ENCODE assay signal across 13 cellular contexts in the genomic region with DNA sequence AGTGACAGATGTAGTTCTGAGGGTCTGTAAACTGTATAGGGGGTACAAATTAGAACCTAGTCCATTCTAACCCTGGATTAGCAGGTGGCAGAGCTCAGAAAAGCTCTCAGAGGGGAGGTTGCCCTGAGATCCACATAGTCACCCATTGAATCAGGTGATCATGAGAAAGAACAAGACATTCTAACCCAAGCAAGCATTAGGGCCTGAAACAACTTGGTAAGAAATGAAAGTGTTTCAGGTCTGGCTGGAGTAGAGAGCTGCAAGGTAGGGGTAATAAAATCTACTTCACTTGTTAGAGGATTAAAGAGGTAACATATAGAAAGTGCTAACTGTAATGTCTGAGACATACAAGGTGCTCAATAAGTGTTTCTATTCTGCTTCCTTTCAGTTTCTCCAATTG. TPM values are rescaled to one million over a fixed set of nuclear protein-coding genes. Genes with fewer than 3 reads are reported as not detected.
DNase-seq lines count a peak whose midpoint lies in the region; ATAC-seq and TF ChIP-seq lines count a peak whose summit lies in the region.
"Had no signal": no experiment of that assay in that cellular context is flagged by ENCODE, and none has a peak within 500 bp of the region (broad histone marks: within the 10 kb centered on the region; RNA-seq: fewer than 3 reads in every experiment).

No MANE protein-coding gene starts in this region.

- DNase-seq in HUDEP-2 (lab: John Stamatoyannopoulos, UW; ENCODE audit: unreplicated experiment in 76 of 76) (no peak), heart left ventricle (no peak), mucosa of descending colon (no peak), germinal center (ENCODE audit: low spot score) (no peak)
- DNase-seq: activated effector memory CD4-positive, alpha-beta T cell treated with anti-CD3 and anti-CD28 coated beads, Interleukin-2, amount 50 U/mL, for 16 hours; HFFc6; spleen; stimulated activated CD8-positive, alpha-beta memory T cell treated with anti-CD3 and anti-CD28 coated beads, Interleukin-4, amount 100 ng/mL, for 48 hours had no signal

- H3K27me3 ChIP-seq in heart left ventricle: no peaks in the 10 kb centered on the region
- H3K27me3 ChIP-seq: spleen had no signal

- H3K36me3 ChIP-seq in heart left ventricle: no peaks in the 10 kb centered on the region
- no peaks in the 10 kb centered on the region for H3K36me3 ChIP-seq in mucosa of descending colon (ENCODE audit: low read depth)
- H3K36me3 ChIP-seq: spleen had no signal

- H3K27ac ChIP-seq in heart left ventricle: no peak overlapping the region

- H3K4me1 ChIP-seq in heart left ventricle (peaks cover 0 to 15% (median 5%) of the 10 kb centered on the region in 12 donors), mucosa of descending colon (ENCODE audit: low read depth) (peaks cover under 1% of the 10 kb centered on the region)

- TF ChIP-seq POLR2A in heart left ventricle (IDR thresholded peaks at IDR 0.05): no peak

- ATAC-seq in GM18502 (IDR thresholded peaks at IDR 0.05; ENCODE audit: poor library complexity, unreplicated experiment): peak; percentile 74
- ATAC-seq in GM19463 (IDR thresholded peaks at IDR 0.05; ENCODE audit: unreplicated experiment): peak; percentile 63
- ATAC-seq in HG02884 (IDR thresholded peaks at IDR 0.05; ENCODE audit: unreplicated experiment): peak; percentile 67
- peak; percentile 45 for ATAC-seq in HG03565 (IDR thresholded peaks at IDR 0.05; ENCODE audit: unreplicated experiment)
- no peak for ATAC-seq in heart left ventricle
- no peak for ATAC-seq in mucosa of descending colon
- ATAC-seq: esophagus mucosa had no signal

- intact Hi-C loops in heart left ventricle (cut with DNase I) (loop anchor here in 2 of 10 donors (5.0 to 10.0 kb wide), 2 partner anchors 73 to 135 kb away; no protein-coding TSS in a partner anchor), mucosa of descending colon (cut with DNase I, micrococcal nuclease) (no loop called here)

- H3K9me3 ChIP-seq in heart left ventricle (no peaks in the 10 kb centered on the region), mucosa of descending colon (no peaks in the 10 kb centered on the region)
- H3K9me3 ChIP-seq: spleen had no signal

- TF ChIP-seq CTCF in heart left ventricle (IDR thresholded peaks at IDR 0.05): no peak
- no peak for TF ChIP-seq CTCF in mucosa of descending colon (IDR thresholded peaks at IDR 0.05)

- H3K4me3 ChIP-seq in heart left ventricle (no peak overlapping the region), mucosa of descending colon (no peak overlapping the region)
- H3K4me3 ChIP-seq: spleen had no signal

RNA-seq across cellular contexts. Expression of gene BMP2K, which starts 8.8 kb away (rescaled TPM):
- total RNA-seq in heart left ventricle (10 to 100 TPM; 16.2 to 65.7 (median 30.6) TPM), mucosa of descending colon (10 to 100 TPM; 42.5 to 77.1 (median 67.5) TPM)
- 10 to 100 TPM in 1 of 2 donors, 1 to 10 TPM in 1; 5.4 to 12.1 TPM for polyA plus RNA-seq in heart left ventricle

Comparison
In these comparisons a context has a peak if more than half of its experiments do, and no peak if none do; other contexts are left out.
1. ATAC-seq: peak in GM18502 (single experiment), GM19463 (single experiment), HG02884 (single experiment) and HG03565 (single experiment); none in heart left ventricle (0 of 4) and mucosa of descending colon (single experiment).